ENCODE assay signal across 15 cellular contexts in genomic region chr9:41094010-41094773, GRCh38. TPM values are rescaled to one million over a fixed set of nuclear protein-coding genes. Genes with fewer than 3 reads are reported as not detected.
"Had no signal": no experiment of that assay in that cellular context is flagged by ENCODE, and none has a peak within 500 bp of the region (broad histone marks: within the 10 kb centered on the region; RNA-seq: fewer than 3 reads in every experiment).

No MANE protein-coding gene starts in this region.

RNA-seq across cellular contexts. Expression of gene FOXD4L6, which starts 34.3 kb away (rescaled TPM):
- total RNA-seq: hepatocyte, kidney epithelial cell, left lobe of liver, left ventricle myocardium superior, lung microvascular endothelial cell, mesenteric fat pad, mucosa of gallbladder, natural killer cell, ovary, progenitor cell of endocrine pancreas, right cardiac atrium, sciatic nerve, subcutaneous adipose tissue, thoracic aorta, upper lobe of right lung had no signal
- polyA plus RNA-seq: hepatocyte, ovary, right cardiac atrium had no signal
